In genomic region chr17:65985571-65985970, GRCh38 we compare ENCODE assay signal across 24 cellular contexts.
"Had no signal": no experiment of that assay in that cellular context is flagged by ENCODE, and none has a peak within 500 bp of the region (broad histone marks: within the 10 kb centered on the region; RNA-seq: fewer than 3 reads in every experiment).

No MANE protein-coding gene starts in this region.

- H3K36me3 Mint-ChIP-seq: stimulated activated effector memory CD8-positive, alpha-beta T cell treated with anti-CD3 and anti-CD28 coated beads, Interleukin-12 subunit alpha, Interleukin-12 subunit beta, amount 100 ng/mL, for 72 hours had no signal

- DNase-seq: colonic mucosa; dermis blood vessel endothelial cell; effector memory CD8-positive, alpha-beta T cell; foreskin fibroblast; gastrocnemius medialis; head of caudate nucleus; mucosa of descending colon; naive B cell; stimulated activated CD4-positive, alpha-beta T cell treated with anti-CD3 and anti-CD28 coated beads, Interleukin-2, amount 100 ng/mL, for 24 hours; stimulated activated CD4-positive, alpha-beta T cell treated with anti-CD3 and anti-CD28 coated beads, Interleukin-4, amount 100 ng/mL, for 24 hours; stimulated activated naive CD4-positive, alpha-beta T cell treated with Interleukin-2 at 50 U/mL for 16 hours; stomach; thyroid gland; trophoblast cell had no signal

- H3K4me1 Mint-ChIP-seq: memory B cell; naive B cell; neural crest cell; stimulated activated effector memory CD8-positive, alpha-beta T cell treated with anti-CD3 and anti-CD28 coated beads, Interleukin-12 subunit alpha, Interleukin-12 subunit beta, amount 100 ng/mL, for 72 hours had no signal

- H3K27ac Mint-ChIP-seq: effector memory CD8-positive, alpha-beta T cell; memory B cell; naive B cell; natural killer cell treated with Interleukin-12 subunit alpha and Interleukin-12 subunit beta and Interleukin-15 and Interleukin-18, amount 100 ng/mL, for 72 hours; stimulated activated effector memory CD8-positive, alpha-beta T cell treated with anti-CD3 and anti-CD28 coated beads, Interleukin-12 subunit alpha, Interleukin-12 subunit beta, amount 100 ng/mL, for 72 hours had no signal

- ATAC-seq: effector memory CD8-positive, alpha-beta T cell; gastrocnemius medialis; left lobe of liver; mucosa of descending colon; natural killer cell treated with Interleukin-12 subunit alpha and Interleukin-12 subunit beta and Interleukin-15 and Interleukin-18, amount 100 ng/mL, for 72 hours; sciatic nerve; stimulated activated effector memory CD8-positive, alpha-beta T cell treated with anti-CD3 and anti-CD28 coated beads, Interleukin-12 subunit alpha, Interleukin-12 subunit beta, amount 100 ng/mL, for 72 hours had no signal

- H3K9me3 ChIP-seq: colonic mucosa, neutrophil, prostate gland, thyroid gland had no signal

- H3K4me3 ChIP-seq: colonic mucosa, gastrocnemius medialis, lung, mucosa of descending colon, prostate gland, right atrium auricular region, stomach, thyroid gland had no signal

- H3K4me1 ChIP-seq: colonic mucosa, gastrocnemius medialis, prostate gland, right atrium auricular region, stomach, thyroid gland had no signal

- H3K27ac ChIP-seq: colonic mucosa, gastrocnemius medialis, neutrophil, prostate gland, right atrium auricular region, stomach, thyroid gland had no signal

- H3K27me3 ChIP-seq: colonic mucosa, gastrocnemius medialis, neutrophil, right atrium auricular region, stomach, thyroid gland had no signal

- H3K36me3 ChIP-seq: colonic mucosa, gastrocnemius medialis, neutrophil, prostate gland, right atrium auricular region, stomach, thyroid gland had no signal

- H3K4me3 Mint-ChIP-seq: effector memory CD8-positive, alpha-beta T cell; memory B cell; naive B cell; natural killer cell treated with Interleukin-12 subunit alpha and Interleukin-12 subunit beta and Interleukin-15 and Interleukin-18, amount 100 ng/mL, for 72 hours; neural crest cell; stimulated activated effector memory CD8-positive, alpha-beta T cell treated with anti-CD3 and anti-CD28 coated beads, Interleukin-12 subunit alpha, Interleukin-12 subunit beta, amount 100 ng/mL, for 72 hours had no signal

- H3K9me3 Mint-ChIP-seq: effector memory CD8-positive, alpha-beta T cell had no signal
